In genomic region chr9:79127661-79128060, GRCh38 we compare ENCODE assay signal across 23 cellular contexts.
DNase-seq lines count a peak whose midpoint lies in the region; ATAC-seq and TF ChIP-seq lines count a peak whose summit lies in the region.
"Had no signal": no experiment of that assay in that cellular context is flagged by ENCODE, and none has a peak within 500 bp of the region (broad histone marks: within the 10 kb centered on the region; RNA-seq: fewer than 3 reads in every experiment).

No MANE protein-coding gene starts in this region.

- H3K4me3 ChIP-seq in AG10803 (ENCODE audit: low read length) (no peak overlapping the region), vagina (no peak overlapping the region)
- H3K4me3 ChIP-seq: GM12878 had no signal

- no peaks in the 10 kb centered on the region for H3K4me1 ChIP-seq in vagina

- H3K4me1 Mint-ChIP-seq in activated naive CD4-positive, alpha-beta T cell treated with anti-CD3 and anti-CD28 coated beads for 36 hours (ENCODE audit: low read depth), result no peaks in the 10 kb centered on the region

- no peak overlapping the region for H3K4me3 Mint-ChIP-seq in activated naive CD4-positive, alpha-beta T cell treated with anti-CD3 and anti-CD28 coated beads for 36 hours
- H3K4me3 Mint-ChIP-seq: B cell, CD14-positive monocyte had no signal

- no peak for ATAC-seq in GM18505 (IDR thresholded peaks at IDR 0.05; ENCODE audit: unreplicated experiment)
- no peak for ATAC-seq in activated naive CD4-positive, alpha-beta T cell treated with anti-CD3 and anti-CD28 coated beads, Interleukin-2, amount 50 U/mL, for 72 hours
- ATAC-seq: GM12878, PC-3 had no signal

- no peaks in the 10 kb centered on the region for H3K36me3 Mint-ChIP-seq in activated naive CD4-positive, alpha-beta T cell treated with anti-CD3 and anti-CD28 coated beads for 36 hours (ENCODE audit: low read depth)
- no peaks in the 10 kb centered on the region for H3K36me3 Mint-ChIP-seq in activated naive CD4-positive, alpha-beta T cell treated with anti-CD3 and anti-CD28 coated beads, Interleukin-2, amount 50 U/mL, for 72 hours
- H3K36me3 Mint-ChIP-seq: CD14-positive monocyte had no signal

- CTCF ChIA-PET in activated naive CD4-positive, alpha-beta T cell treated with anti-CD3 and anti-CD28 coated beads for 36 hours (lab: Charles Lee), result interaction anchor here (0.7 kb wide), 1 partner anchor 13 kb away, joined by 3 read pairs; no protein-coding TSS in a partner anchor

- no peak overlapping the region for H3K27ac ChIP-seq in vagina
- H3K27ac ChIP-seq: RWPE1 had no signal

- H3K27ac Mint-ChIP-seq in activated naive CD4-positive, alpha-beta T cell treated with anti-CD3 and anti-CD28 coated beads for 36 hours, result no peak overlapping the region
- no peak overlapping the region for H3K27ac Mint-ChIP-seq in activated naive CD4-positive, alpha-beta T cell treated with anti-CD3 and anti-CD28 coated beads, Interleukin-2, amount 50 U/mL, for 72 hours
- H3K27ac Mint-ChIP-seq: B cell, CD14-positive monocyte had no signal

- H3K36me3 ChIP-seq in vagina, result no peaks in the 10 kb centered on the region

- intact Hi-C loops in activated naive CD4-positive, alpha-beta T cell treated with anti-CD3 and anti-CD28 coated beads for 36 hours (cut with micrococcal nuclease), result no loop called here
- intact Hi-C loops in vagina (cut with DNase I), result no loop called here

- TF ChIP-seq POLR2A in GM18505 (IDR thresholded peaks at IDR 0.05; ENCODE audit: borderline replicate concordance, extremely low read depth, insufficient read depth, insufficient read length), result no peak
- TF ChIP-seq POLR2A in vagina (IDR thresholded peaks at IDR 0.05), result no peak

- no peaks in the 10 kb centered on the region for H3K27me3 Mint-ChIP-seq in activated naive CD4-positive, alpha-beta T cell treated with anti-CD3 and anti-CD28 coated beads for 36 hours (ENCODE audit: low read depth)
- H3K27me3 Mint-ChIP-seq: B cell had no signal

- H3K27me3 ChIP-seq in vagina, result no peaks in the 10 kb centered on the region

- no peaks in the 10 kb centered on the region for H3K9me3 ChIP-seq in vagina

- TF ChIP-seq CTCF in AG10803 (conservative IDR thresholded peaks at IDR 0.05; ENCODE audit: low read length), result no peak
- no peak for TF ChIP-seq CTCF in vagina (IDR thresholded peaks at IDR 0.05)

- DNase-seq in AG10803 (ENCODE audit: low read depth) (peak; percentile 71), GM04503 (ENCODE audit: low read depth) (peak; percentile 55), NCI-H69 (lab: John Stamatoyannopoulos, UW) (peak; percentile 69), fibroblast of peridontal ligament (ENCODE audit: extremely low read depth) (peak; percentile 17), vagina (ENCODE audit: extremely low spot score in 2 of 2) (no peak)
- DNase-seq in activated naive CD4-positive, alpha-beta T cell treated with anti-CD3 and anti-CD28 coated beads for 36 hours, result no peak
- DNase-seq in activated naive CD4-positive, alpha-beta T cell treated with anti-CD3 and anti-CD28 coated beads, Interleukin-2, amount 50 U/mL, for 72 hours (ENCODE audit: low spot score in 2 of 2), result no peak
- DNase-seq: Calu3; DMS79 treated with DMSO at 0.1 percent for 48 hours; Karpas-422; NCI-H1105; NCI-H1436 treated with DMSO at 0.1 percent for 48 hours; NCI-H187 treated with DMSO at 0.1 percent for 48 hours; NCI-H2107; NCI-H774; NK-92 treated with Interleukin-12 subunit alpha and Interleukin-12 subunit beta, amount 100 ng/mL, for 24 hours; PC-3; SHP77 had no signal

- H3K9me3 Mint-ChIP-seq in activated naive CD4-positive, alpha-beta T cell treated with anti-CD3 and anti-CD28 coated beads for 36 hours, result no peaks in the 10 kb centered on the region
- H3K9me3 Mint-ChIP-seq in activated naive CD4-positive, alpha-beta T cell treated with anti-CD3 and anti-CD28 coated beads, Interleukin-2, amount 50 U/mL, for 72 hours, result no peaks in the 10 kb centered on the region

Comparison
In these comparisons a context has a peak if more than half of its experiments do, and no peak if none do; other contexts are left out.
1. DNase-seq: peak in AG10803 (single experiment), GM04503 (single experiment), NCI-H69 (single experiment) and fibroblast of peridontal ligament (single experiment); none in activated naive CD4-positive, alpha-beta T cell treated with anti-CD3 and anti-CD28 coated beads for 36 hours (single experiment), activated naive CD4-positive, alpha-beta T cell treated with anti-CD3 and anti-CD28 coated beads, Interleukin-2, amount 50 U/mL, for 72 hours (0 of 2) and vagina (0 of 2).